ENCODE assay signal across 8 cellular contexts in the genomic region with DNA sequence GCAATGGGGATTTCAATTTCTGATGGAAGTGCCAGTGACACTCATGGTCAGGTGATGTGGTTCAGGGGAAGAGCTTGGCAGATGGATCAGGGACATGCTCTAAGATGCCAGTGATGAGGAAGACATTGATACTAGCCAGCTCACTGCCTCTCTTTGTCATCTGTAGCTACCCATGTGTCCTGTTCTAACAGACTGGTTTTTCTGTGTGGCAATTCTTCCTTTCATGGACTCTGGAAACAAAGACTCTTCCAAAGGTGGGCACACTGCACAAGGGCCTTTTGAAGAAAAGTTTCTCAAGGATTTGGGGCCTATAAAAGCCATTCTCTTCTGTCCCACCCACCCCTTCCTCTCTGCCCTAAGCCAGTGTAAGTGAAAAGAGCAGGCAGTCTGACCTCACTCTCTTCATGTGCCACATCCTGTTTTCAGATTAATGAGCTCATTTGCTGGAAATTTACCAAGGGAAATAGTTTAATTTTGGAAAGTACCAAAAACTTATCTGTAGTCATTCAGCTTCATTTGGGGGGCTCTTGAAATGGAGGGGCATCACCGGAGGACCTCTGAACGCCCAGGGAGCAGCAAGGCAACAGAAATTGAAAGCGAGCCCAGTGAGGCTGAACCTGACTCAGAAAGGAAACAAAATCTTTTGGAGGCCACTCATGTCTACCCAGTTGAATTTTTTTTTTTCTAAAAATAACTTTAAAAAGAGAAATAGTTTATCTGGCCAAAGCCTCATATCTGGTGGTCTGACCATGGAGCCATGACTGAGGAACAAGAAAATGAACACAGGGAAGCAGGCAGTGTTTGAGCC. TPM values are rescaled to one million over a fixed set of nuclear protein-coding genes. Genes with fewer than 3 reads are reported as not detected.
DNase-seq lines count a peak whose midpoint lies in the region; ATAC-seq, FAIRE-seq and TF ChIP-seq lines count a peak whose summit lies in the region.

No MANE protein-coding gene starts in this region.

- TF ChIP-seq CTCF in RWPE1 (conservative IDR thresholded peaks at IDR 0.05; ENCODE audit: low read depth) (no peak), astrocyte (IDR thresholded peaks at IDR 0.05; ENCODE audit: insufficient read depth, low read depth, low read length) (no peak), upper lobe of left lung (IDR thresholded peaks at IDR 0.05) (no peak)

- H3K4me1 ChIP-seq in astrocyte (ENCODE audit: insufficient read depth, low read length) (peaks cover 49% of the 10 kb centered on the region), mesodermal cell (ENCODE audit: control insufficient read depth, insufficient read depth, low read length, poor library complexity, severe bottlenecking) (peaks cover 39% of the 10 kb centered on the region), upper lobe of left lung (peaks cover 56 to 79% (median 75%) of the 10 kb centered on the region in 4 donors)

- TF ChIP-seq POLR2A in upper lobe of left lung (IDR thresholded peaks at IDR 0.05), result peak in 1 of 4 donors; percentile 51

- H3K4me3 ChIP-seq in astrocyte (ENCODE audit: insufficient read depth, low read depth, low read length), result no peak overlapping the region
- no peak overlapping the region for H3K4me3 ChIP-seq in mesodermal cell (ENCODE audit: extremely low read depth, insufficient read depth, low read length, poor library complexity, severe bottlenecking)
- H3K4me3 ChIP-seq in upper lobe of left lung, result no peak overlapping the region

- peak; percentile 32 for ATAC-seq in GM18861 (IDR thresholded peaks at IDR 0.05; ENCODE audit: unreplicated experiment)
- peak; percentile 39 for ATAC-seq in HG03060 (IDR thresholded peaks at IDR 0.05; ENCODE audit: low read depth, unreplicated experiment)
- ATAC-seq in upper lobe of left lung (ENCODE audit: low FRiP score in 2 of 2), result peak in 1 of 2 donors; percentile 46

- POLR2A ChIA-PET in RWPE1 (lab: Yijun Ruan, JAX; ENCODE audit: low non-redundant PET), result no interaction called here

- TF ChIP-seq EP300 in upper lobe of left lung (IDR thresholded peaks at IDR 0.05), result peak in 1 of 4 donors; percentile 10

- H3K4me2 ChIP-seq in astrocyte (ENCODE audit: low read length), result peak overlapping the region; percentile 77

- H3K9me3 Mint-ChIP-seq in astrocyte (ENCODE audit: unreplicated experiment), result no peaks in the 10 kb centered on the region

- no peaks in the 10 kb centered on the region for H4K20me1 ChIP-seq in astrocyte (ENCODE audit: insufficient read depth, low read length)

- H3K9ac ChIP-seq in astrocyte (ENCODE audit: low read length), result peak overlapping the region; percentile 74

- peak overlapping the region; percentile 54 for H2AFZ ChIP-seq in astrocyte (ENCODE audit: low read depth, low read length)

- no peaks in the 10 kb centered on the region for H3K36me3 ChIP-seq in astrocyte (ENCODE audit: insufficient read depth, low read length)
- no peaks in the 10 kb centered on the region for H3K36me3 ChIP-seq in mesodermal cell (ENCODE audit: control insufficient read depth, insufficient read depth, low read length)
- no peaks in the 10 kb centered on the region for H3K36me3 ChIP-seq in upper lobe of left lung

- DNase-seq in AG08396 (ENCODE audit: low spot score) (peak; percentile 64), RWPE1 (ENCODE audit: low spot score) (peak; percentile 68), astrocyte (ENCODE audit: low read depth) (peak; percentile 69), upper lobe of left lung (no peak), ecto neural progenitor cell (ENCODE audit: low spot score) (no peak)

- no peaks in the 10 kb centered on the region for H3K36me3 Mint-ChIP-seq in astrocyte (ENCODE audit: low read depth, unreplicated experiment)

- no peaks in the 10 kb centered on the region for H3K79me2 ChIP-seq in astrocyte (ENCODE audit: insufficient read depth, low read length)

- no peaks in the 10 kb centered on the region for H3K27me3 Mint-ChIP-seq in astrocyte (ENCODE audit: low read depth, unreplicated experiment)

- H3K27me3 ChIP-seq in astrocyte (ENCODE audit: insufficient read depth, low read length) (no peaks in the 10 kb centered on the region), upper lobe of left lung (no peaks in the 10 kb centered on the region)

- no peaks in the 10 kb centered on the region for H3K9me3 ChIP-seq in astrocyte (ENCODE audit: insufficient read depth, low read depth, low read length)
- H3K9me3 ChIP-seq in mesodermal cell (ENCODE audit: control insufficient read depth, low read length), result peaks cover 4% of the 10 kb centered on the region
- no peaks in the 10 kb centered on the region for H3K9me3 ChIP-seq in upper lobe of left lung

- WGBS in mesodermal cell (ENCODE audit: insufficient coverage in 2 of 2), 2 experiments, result 90 to 100% methylated on average over 2 to 3 of the region's 3 CpGs
- 10 to 15% methylated on average over 3 of the region's 3 CpGs for WGBS in upper lobe of left lung, 2 donors

- no peak for FAIRE-seq in astrocyte (lab: Jason Lieb, UNC)

- H3K4me3 Mint-ChIP-seq in astrocyte (ENCODE audit: unreplicated experiment), result no peak overlapping the region

- peak overlapping the region; percentile 59 for H3K27ac ChIP-seq in RWPE1
- peak overlapping the region; percentile 89 for H3K27ac ChIP-seq in astrocyte (ENCODE audit: low read depth, low read length)
- H3K27ac ChIP-seq in mesodermal cell (ENCODE audit: low read depth, low read length, severe bottlenecking), result peak overlapping the region; percentile 72
- H3K27ac ChIP-seq in upper lobe of left lung, result peak overlapping the region; percentile 71 to 97 (median 90)

- peaks cover 24% of the 10 kb centered on the region for H3K4me1 Mint-ChIP-seq in astrocyte (ENCODE audit: low read depth, unreplicated experiment)

- CTCF ChIA-PET in RWPE1 (lab: Yijun Ruan, JAX), result interaction anchor here (0.7 kb wide), 1 partner anchor 10 kb away, joined by 3 read pairs; no protein-coding TSS in a partner anchor

- peak overlapping the region; percentile 96 for H3K27ac Mint-ChIP-seq in astrocyte (ENCODE audit: unreplicated experiment)

RNA-seq across cellular contexts. Expression of a gene that starts 4.9 kb away (rescaled TPM):
- total RNA-seq in astrocyte (4.2 and 4.7 TPM in 2 replicates), upper lobe of left lung (10 to 100 TPM in 2 of 6 donors, 1 to 10 TPM in 4; 2.9 to 29.3 (median 6.6) TPM)
- 2.7 TPM for polyA plus RNA-seq in mesodermal cell (2013, experiment 1 of 2)
- 2.2 TPM for polyA plus RNA-seq in mesodermal cell (2013, experiment 2 of 2)

RNA-seq across cellular contexts. Expression of a gene that starts 54.5 kb away (rescaled TPM):
- 18.0 and 19.5 TPM in 2 replicates for total RNA-seq in astrocyte
- 44.6 TPM for polyA plus RNA-seq in mesodermal cell (2013, experiment 1 of 2)
- 44.1 TPM for polyA plus RNA-seq in mesodermal cell (2013, experiment 2 of 2)
- 10 to 100 TPM in 5 of 6 donors, 1 to 10 TPM in 1; 8.0 to 42.4 (median 19.2) TPM for total RNA-seq in upper lobe of left lung

Comparison
In these comparisons a context has a peak if more than half of its experiments do, and no peak if none do; other contexts are left out.
1. DNase-seq: peak in AG08396 (single experiment), RWPE1 (single experiment) and astrocyte (single experiment); none in upper lobe of left lung (0 of 2) and ecto neural progenitor cell (single experiment).
2. Peak in every context shown above with its lines, with median percentiles within 50 percentile points of each other: H3K27ac ChIP-seq.